Comparison of ENCODE assay signal across 8 cellular contexts in the genomic region with DNA sequence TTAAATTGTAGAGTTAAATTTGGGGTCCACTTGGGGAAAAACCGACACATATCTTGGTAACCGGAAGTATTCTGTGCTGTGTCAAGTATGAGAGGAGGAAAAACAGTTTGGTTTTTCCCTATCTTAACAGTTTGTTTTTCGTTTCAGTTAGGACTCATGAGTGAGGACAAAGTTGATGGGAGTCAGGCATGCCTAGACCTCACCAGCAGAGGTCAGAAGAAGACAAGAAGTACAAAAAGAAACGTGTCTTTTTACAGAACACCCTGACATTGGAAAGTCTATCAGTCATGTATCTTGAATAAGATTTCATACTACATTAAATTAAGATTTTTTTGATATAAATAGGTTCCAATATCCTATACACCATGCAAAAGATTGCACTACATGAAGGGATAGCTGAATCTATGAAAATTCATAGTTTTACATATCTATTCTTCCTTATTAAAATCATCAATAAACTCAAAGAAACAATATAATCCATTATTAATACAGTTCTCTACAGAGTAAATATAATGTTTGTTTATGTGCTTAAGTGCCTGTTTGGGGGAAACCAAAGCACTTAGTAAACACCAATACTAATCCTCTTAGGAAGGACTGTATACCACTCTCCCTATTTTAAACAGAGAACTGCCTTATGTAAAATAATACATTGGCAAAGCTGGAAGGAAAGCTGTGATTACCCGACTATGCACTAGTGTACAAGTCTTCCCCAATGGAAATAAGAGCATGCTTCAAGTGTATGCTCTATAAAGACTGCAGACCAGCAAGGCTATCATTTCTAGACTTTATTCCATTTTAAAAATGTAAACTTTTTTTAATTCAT.
DNase-seq lines count a peak whose midpoint lies in the region; ATAC-seq and TF ChIP-seq lines count a peak whose summit lies in the region.

No MANE protein-coding gene starts in this region.

- TF ChIP-seq EP300 in gastroesophageal sphincter (IDR thresholded peaks at IDR 0.05) = no peak

- peaks cover 16% of the 10 kb centered on the region for H3K27me3 Mint-ChIP-seq in CD4-positive, CD25-positive, alpha-beta regulatory T cell

- TF ChIP-seq CTCF in gastroesophageal sphincter (IDR thresholded peaks at IDR 0.05) = peak; percentile 55 to 82 (median 80)

- no peaks in the 10 kb centered on the region for H3K9me3 ChIP-seq in CD4-positive, CD25-positive, alpha-beta regulatory T cell (ENCODE audit: control insufficient read depth in 2 of 2, low read length in 2 of 2)
- no peaks in the 10 kb centered on the region for H3K9me3 ChIP-seq in gastroesophageal sphincter

- H3K4me3 Mint-ChIP-seq in CD4-positive, CD25-positive, alpha-beta regulatory T cell = no peak overlapping the region

- 11 to 15% methylated on average over 5 of the region's 5 CpGs for WGBS in gastroesophageal sphincter (ENCODE audit: low coverage in 1 of 2), 2 donors

- no peak overlapping the region for H3K4me3 ChIP-seq in CD4-positive, CD25-positive, alpha-beta regulatory T cell (ENCODE audit: low read depth, low read length)
- H3K4me3 ChIP-seq in gastroesophageal sphincter = no peak overlapping the region

- peaks cover 3% of the 10 kb centered on the region for H3K27me3 ChIP-seq in CD4-positive, CD25-positive, alpha-beta regulatory T cell (ENCODE audit: control insufficient read depth, insufficient read depth, low read length)
- no peaks in the 10 kb centered on the region for H3K27me3 ChIP-seq in gastroesophageal sphincter

- H3K36me3 Mint-ChIP-seq in CD4-positive, CD25-positive, alpha-beta regulatory T cell = no peaks in the 10 kb centered on the region

- H3K27ac Mint-ChIP-seq in CD4-positive, CD25-positive, alpha-beta regulatory T cell = no peak overlapping the region

- H3K4me1 Mint-ChIP-seq in CD4-positive, CD25-positive, alpha-beta regulatory T cell = peaks cover 0 to 2% (median 0%) of the 10 kb centered on the region in 4 donors

- H3K4me1 ChIP-seq in CD4-positive, CD25-positive, alpha-beta regulatory T cell (ENCODE audit: control insufficient read depth, insufficient read depth, low read length, poor library complexity, severe bottlenecking) = no peaks in the 10 kb centered on the region
- peaks cover 0 to 7% (median 0%) of the 10 kb centered on the region in 3 donors for H3K4me1 ChIP-seq in gastroesophageal sphincter

- peak; percentile 39 to 57 for ATAC-seq in CD4-positive, CD25-positive, alpha-beta regulatory T cell (ENCODE audit: low read depth in 2 of 2)
- ATAC-seq in GM18520 (IDR thresholded peaks at IDR 0.05; ENCODE audit: unreplicated experiment) = peak; percentile 40
- ATAC-seq in HG03064 (IDR thresholded peaks at IDR 0.05; ENCODE audit: low read depth, unreplicated experiment) = peak; percentile 55
- peak; percentile 63 for ATAC-seq in gastroesophageal sphincter
- no peak for ATAC-seq in HG03571 (IDR thresholded peaks at IDR 0.05; ENCODE audit: unreplicated experiment)

- H3K36me3 ChIP-seq in CD4-positive, CD25-positive, alpha-beta regulatory T cell (ENCODE audit: control insufficient read depth, insufficient read depth, low read length) = no peaks in the 10 kb centered on the region
- H3K36me3 ChIP-seq in gastroesophageal sphincter = peaks cover 0 to 4% of the 10 kb centered on the region in 2 donors

- no peaks in the 10 kb centered on the region for H3K9me3 Mint-ChIP-seq in CD4-positive, CD25-positive, alpha-beta regulatory T cell

- DNase-seq in CD4-positive, CD25-positive, alpha-beta regulatory T cell = peak; percentile 5 to 72 (median 58)
- DNase-seq in NCI-H460 (ENCODE audit: extremely low read depth, low read depth) = peak; percentile 60
- peak; percentile 40 to 50 for DNase-seq in activated T-cell treated with anti-CD3 and anti-CD28 coated beads, Interleukin-2, amount 50 U/mL, for 48 hours
- DNase-seq in pons (ENCODE audit: low spot score) = peak; percentile 86

- no peak overlapping the region for H3K27ac ChIP-seq in CD4-positive, CD25-positive, alpha-beta regulatory T cell (ENCODE audit: insufficient read depth, low read length, poor library complexity, severe bottlenecking)
- H3K27ac ChIP-seq in gastroesophageal sphincter = no peak overlapping the region

- TF ChIP-seq POLR2A in gastroesophageal sphincter (IDR thresholded peaks at IDR 0.05) = no peak
